Comparison of ENCODE assay signal across 1 cellular context in genomic region chr10:33126742-33127141, GRCh38.
TF ChIP-seq lines count a peak whose summit lies in the region.

No MANE protein-coding gene starts in this region.

TF ChIP-seq in HepG2, 621 proteins besides CTCF, POLR2A, EP300 and RAD21 (continued from another document):
- TF ChIP-seq ZBTB39 (CRISPR knock-in tag; IDR thresholded peaks at IDR 0.05) (no peak), ISL2 (CRISPR knock-in tag; IDR thresholded peaks at IDR 0.05) (no peak), SIN3A (IDR thresholded peaks at IDR 0.05; ENCODE audit: borderline replicate concordance, low read depth, low read length) (no peak)
